12 cellular contexts compared by ENCODE assay signal in genomic region chr12:88420460-88420859, GRCh38.
DNase-seq lines count a peak whose midpoint lies in the region; ATAC-seq and TF ChIP-seq lines count a peak whose summit lies in the region.
"Had no signal": no experiment of that assay in that cellular context is flagged by ENCODE, and none has a peak within 500 bp of the region (broad histone marks: within the 10 kb centered on the region; RNA-seq: fewer than 3 reads in every experiment).

No MANE protein-coding gene starts in this region.

- no peak overlapping the region for H3K4me3 ChIP-seq in AG04450 (ENCODE audit: low read depth, low read length)
- H3K4me3 ChIP-seq in HFF-Myc (replicated peaks; ENCODE audit: low read depth, low read length) = no peak overlapping the region
- H3K4me3 ChIP-seq in astrocyte of the spinal cord (ENCODE audit: low read depth, low read length) = no peak overlapping the region
- H3K4me3 ChIP-seq in kidney epithelial cell (ENCODE audit: low read depth, low read length) = no peak overlapping the region

- DNase-seq in AG04450 (ENCODE audit: low read depth, low spot score) (peak; percentile 47), HFF-Myc (ENCODE audit: extremely low read depth, low read depth) (peak; percentile 79), astrocyte of the spinal cord (ENCODE audit: low read depth, low spot score) (peak; percentile 88), kidney epithelial cell (ENCODE audit: low read depth) (peak; percentile 39), NAMALWA (ENCODE audit: low spot score) (no peak), T-helper 9 cell (no peak), NCI-H2227 (lab: John Stamatoyannopoulos, UW; ENCODE audit: unreplicated experiment) (no peak)
- DNase-seq: central memory CD4-positive, alpha-beta T cell; COR-L47 had no signal

- in situ Hi-C loops in astrocyte of the spinal cord (cut with HindIII; ENCODE audit: low sequenced_read_pairs) = no loop called here

- peak overlapping the region; percentile 22 for H3K27ac ChIP-seq in AG04450 (ENCODE audit: low read depth, low read length)
- H3K27ac ChIP-seq: KMS-11 had no signal

- no peak for ATAC-seq in HG02610 (IDR thresholded peaks at IDR 0.05; ENCODE audit: unreplicated experiment)
- ATAC-seq: natural killer cell treated with Interleukin-12 subunit alpha and Interleukin-12 subunit beta and Interleukin-15 and Interleukin-18, amount 100 ng/mL, for 72 hours had no signal

- POLR2A ChIA-PET in AG04450 (lab: Yijun Ruan, JAX) = no interaction called here

- H3K36me3 ChIP-seq in kidney epithelial cell (ENCODE audit: control insufficient read depth, insufficient read depth, low read length) = no peaks in the 10 kb centered on the region

- TF ChIP-seq CTCF in AG04450 (IDR thresholded peaks at IDR 0.05; ENCODE audit: low read depth, low read length) (no peak), HFF-Myc (IDR thresholded peaks at IDR 0.05; ENCODE audit: low read depth, low read length, missing control alignments) (no peak), astrocyte of the spinal cord (IDR thresholded peaks at IDR 0.05; ENCODE audit: low read depth, low read length) (no peak), kidney epithelial cell (IDR thresholded peaks at IDR 0.05; ENCODE audit: insufficient read depth, low read length, poor library complexity, severe bottlenecking) (no peak)

- CTCF ChIA-PET in AG04450 (lab: Charles Lee) = interaction anchor here (1.0 kb wide), 1 partner anchor 27 kb away, joined by 3 read pairs; no protein-coding TSS in a partner anchor

- no peaks in the 10 kb centered on the region for H3K9me3 ChIP-seq in AG04450 (ENCODE audit: control insufficient read depth, insufficient read depth, low read length)

- no peaks in the 10 kb centered on the region for H3K27me3 ChIP-seq in AG04450 (ENCODE audit: control insufficient read depth, insufficient read depth, low read length)
- H3K27me3 ChIP-seq in kidney epithelial cell (ENCODE audit: control insufficient read depth, insufficient read depth, low read length) = no peaks in the 10 kb centered on the region

Comparison
In these comparisons a context has a peak if more than half of its experiments do, and no peak if none do; other contexts are left out.
1. DNase-seq: peak in AG04450 (single experiment), HFF-Myc (single experiment), astrocyte of the spinal cord (single experiment) and kidney epithelial cell (single experiment); none in NAMALWA (single experiment), T-helper 9 cell (single experiment) and NCI-H2227 (single experiment).